ENCODE assay signal across 1 cellular context in the genomic region with DNA sequence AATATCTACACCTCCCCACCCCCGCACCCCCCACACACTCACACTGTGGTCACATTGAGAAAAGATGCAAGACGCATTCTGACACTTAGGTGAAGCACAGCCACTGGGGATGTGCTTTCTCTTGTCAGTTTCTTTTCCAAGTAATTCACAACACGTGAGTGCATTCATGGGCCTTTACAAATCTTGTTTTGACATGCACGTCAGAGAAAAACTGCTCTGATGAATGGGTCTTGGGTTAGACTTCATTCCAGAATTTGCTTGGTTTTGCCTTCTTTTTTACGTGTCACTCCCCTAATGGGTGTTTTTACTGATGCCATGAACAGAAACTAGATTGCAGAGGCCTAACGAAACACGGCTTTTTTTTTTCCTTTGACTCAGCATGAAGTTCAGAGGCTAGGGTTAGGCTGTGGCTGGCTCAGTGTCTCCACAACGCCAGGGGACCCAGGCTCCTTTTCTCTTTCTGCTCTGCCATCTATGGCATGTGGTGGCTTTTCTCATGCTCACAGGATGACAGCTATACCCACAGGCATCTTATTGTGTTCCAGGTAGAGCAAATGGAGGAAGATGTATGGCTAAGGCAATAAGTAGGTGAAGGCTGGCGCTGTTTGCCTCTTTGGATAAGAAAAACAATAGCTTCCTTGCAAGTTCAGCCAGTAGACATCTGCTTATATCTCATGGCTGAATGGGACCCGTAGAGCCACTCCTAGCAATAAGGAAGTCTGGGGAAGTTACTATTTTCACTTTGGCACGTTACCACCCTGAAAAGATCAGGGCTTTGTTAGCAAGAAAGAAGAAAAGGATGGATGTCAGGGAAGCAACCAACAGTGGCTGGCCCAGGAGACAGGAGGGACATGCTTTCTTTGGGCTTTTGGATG.
TF ChIP-seq lines count a peak whose summit lies in the region.

No MANE protein-coding gene starts in this region.

TF ChIP-seq in GM12878, 131 proteins besides CTCF, POLR2A, EP300 and RAD21 (continued from another document and continues in another):
- TF ChIP-seq ZNF687 (IDR thresholded peaks at IDR 0.05) (no peak), MEF2B (IDR thresholded peaks at IDR 0.05; ENCODE audit: partially characterized antibody, poor library complexity, severe bottlenecking) (no peak), JUNB (IDR thresholded peaks at IDR 0.05) (peak; percentile 38; the same call in 1 of the 2 replicates), RELB (IDR thresholded peaks at IDR 0.05; ENCODE audit: low read depth) (no peak), CREB1 (IDR thresholded peaks at IDR 0.05; ENCODE audit: low read depth) (peak; percentile 60; the same call in 1 of the 2 replicates), CBX3 (IDR thresholded peaks at IDR 0.05; ENCODE audit: borderline replicate concordance, low read depth) (no peak), RBBP5 (conservative IDR thresholded peaks at IDR 0.05) (no peak), EGR1 (IDR thresholded peaks at IDR 0.05; ENCODE audit: borderline replicate concordance in 1 of 2, low read depth in 2 of 2, low read length in 2 of 2) (peak in 1 of 2 experiments; percentile 48; a peak in 1 of 3 replicates), MEF2A (IDR thresholded peaks at IDR 0.05; ENCODE audit: insufficient read depth, low read depth, low read length) (0 out of 2 replicates have a peak, but pooled peaks have one; percentile 15), YY1 (IDR thresholded peaks at IDR 0.05; ENCODE audit: low read depth, low read length) (no peak), EED (IDR thresholded peaks at IDR 0.05; ENCODE audit: low read depth) (no peak), ZBTB11 (CRISPR knock-in tag; IDR thresholded peaks at IDR 0.05) (no peak), MAX (IDR thresholded peaks at IDR 0.05; ENCODE audit: low read depth, low read length) (no peak), ZNF217 (IDR thresholded peaks at IDR 0.05) (no peak), ASH2L (IDR thresholded peaks at IDR 0.05; ENCODE audit: borderline replicate concordance, low read depth) (no peak), CUX1 (IDR thresholded peaks at IDR 0.05; ENCODE audit: insufficient replicate concordance, low read depth, low read length) (no peak), NFIC (IDR thresholded peaks at IDR 0.05; ENCODE audit: low read depth, low read length) (0 out of 2 replicates have a peak, but pooled peaks have one; percentile 28), ZNF207 (IDR thresholded peaks at IDR 0.05; ENCODE audit: borderline replicate concordance) (no peak), ATF7 (IDR thresholded peaks at IDR 0.05; ENCODE audit: low read depth) (no peak), ZBTB33 (IDR thresholded peaks at IDR 0.05) (no peak), HCFC1 (IDR thresholded peaks at IDR 0.05; ENCODE audit: low read length) (no peak), MLLT1 (IDR thresholded peaks at IDR 0.05) (no peak), RUNX3 (IDR thresholded peaks at IDR 0.05; ENCODE audit: low read length) (peak; percentile 43; the same call in 1 of the 2 replicates)
- TF ChIP-seq, protein P1, sequence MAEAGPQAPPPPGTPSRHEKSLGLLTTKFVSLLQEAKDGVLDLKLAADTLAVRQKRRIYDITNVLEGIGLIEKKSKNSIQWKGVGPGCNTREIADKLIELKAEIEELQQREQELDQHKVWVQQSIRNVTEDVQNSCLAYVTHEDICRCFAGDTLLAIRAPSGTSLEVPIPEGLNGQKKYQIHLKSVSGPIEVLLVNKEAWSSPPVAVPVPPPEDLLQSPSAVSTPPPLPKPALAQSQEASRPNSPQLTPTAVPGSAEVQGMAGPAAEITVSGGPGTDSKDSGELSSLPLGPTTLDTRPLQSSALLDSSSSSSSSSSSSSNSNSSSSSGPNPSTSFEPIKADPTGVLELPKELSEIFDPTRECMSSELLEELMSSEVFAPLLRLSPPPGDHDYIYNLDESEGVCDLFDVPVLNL (IDR thresholded peaks at IDR 0.05; ENCODE audit: low read depth, low read length), result no peak
